In the genomic region with DNA sequence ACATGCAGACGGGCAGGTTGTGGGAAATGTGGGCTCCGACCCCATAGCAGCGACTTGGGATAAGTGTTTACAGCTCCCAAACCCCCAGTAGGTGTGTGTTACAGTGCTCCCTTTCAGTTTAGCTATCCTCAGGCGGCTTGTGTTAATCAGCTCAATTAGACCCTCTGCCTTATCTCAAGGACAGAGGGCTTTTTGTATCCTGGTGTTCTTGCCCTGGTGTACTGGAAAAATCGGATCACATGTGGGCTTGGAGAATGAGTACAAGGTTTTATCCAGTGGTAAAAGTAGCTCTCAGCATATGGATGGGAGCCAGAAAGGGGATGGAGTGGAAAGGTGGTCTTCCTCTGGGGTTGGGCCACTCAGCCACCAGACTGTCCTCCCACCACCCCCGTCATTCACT, we compare ENCODE assay signal across 33 cellular contexts.
"Had no signal": no experiment of that assay in that cellular context is flagged by ENCODE, and none has a peak within 500 bp of the region (broad histone marks: within the 10 kb centered on the region; RNA-seq: fewer than 3 reads in every experiment).

No MANE protein-coding gene starts in this region.

- H3K4me3 ChIP-seq: esophagus muscularis mucosa, gastroesophageal sphincter, heart right ventricle, hepatocyte had no signal

- ATAC-seq: activated naive CD4-positive, alpha-beta T cell treated with anti-CD3 and anti-CD28 coated beads, Interleukin-2, amount 50 U/mL, for 72 hours; activated T-cell treated with anti-CD3 and anti-CD28 coated beads, Interleukin-2, amount 50 U/mL, for 72 hours; effector memory CD8-positive, alpha-beta T cell; foreskin keratinocyte; gastroesophageal sphincter; heart right ventricle; WTC11 had no signal

- H3K79me2 ChIP-seq: hepatocyte had no signal

- H3K4me1 ChIP-seq: esophagus muscularis mucosa, foreskin keratinocyte, gastroesophageal sphincter, heart right ventricle had no signal

- H3K4me2 ChIP-seq: hepatocyte had no signal

- DNase-seq: activated CD4-positive, alpha-beta memory T cell treated with anti-CD3 and anti-CD28 coated beads, Interleukin-2, amount 10 ng/mL, durations not matched to agents 7 days and 5 days; activated CD4-positive, alpha-beta T cell treated with anti-CD3 and anti-CD28 coated beads for 1 hour; activated CD4-positive, alpha-beta T cell treated with anti-CD3 and anti-CD28 coated beads for 4 hours; activated CD4-positive, alpha-beta T cell treated with anti-CD3 and anti-CD28 coated beads, Interleukin-2, amount 10 ng/mL, durations not matched to agents 7 days and 5 days; activated CD4-positive, alpha-beta T cell treated with anti-CD3 and anti-CD28 coated beads, Interleukin-2, amount 50 U/mL, for 4 hours; activated CD8-positive, alpha-beta memory T cell treated with anti-CD3 and anti-CD28 coated beads, Interleukin-2, amount 50 U/mL, for 48 hours; activated gamma-delta T cell; activated naive CD4-positive, alpha-beta T cell; activated naive CD4-positive, alpha-beta T cell treated with anti-CD3 and anti-CD28 coated beads, Interleukin-2, amount 10 ng/mL, durations not matched to agents 7 days and 5 days; activated naive CD8-positive, alpha-beta T cell treated with anti-CD3 and anti-CD28 coated beads, Interleukin-2, amount 10 ng/mL, durations not matched to agents 7 days and 5 days; activated T-cell treated with anti-CD3 and anti-CD28 coated beads for 4 hours; activated T-cell treated with anti-CD3 and anti-CD28 coated beads, Interleukin-2, amount 50 U/mL, for 24 hours; activated T-cell treated with anti-CD3 and anti-CD28 coated beads, Interleukin-2, amount 50 U/mL, for 72 hours; anterior cingulate cortex; brain microvascular endothelial cell; caudate nucleus; cortex of kidney; dermis blood vessel endothelial cell; effector CD4-positive, alpha-beta T cell; effector memory CD8-positive, alpha-beta T cell; erythroblast; foreskin keratinocyte; heart right ventricle; T-helper 2 cell had no signal

- H2AFZ ChIP-seq: hepatocyte had no signal

- H3K36me3 ChIP-seq: brain microvascular endothelial cell, esophagus muscularis mucosa, gastroesophageal sphincter, heart right ventricle had no signal

- H3K27me3 ChIP-seq: brain microvascular endothelial cell, esophagus muscularis mucosa, foreskin keratinocyte, hepatocyte had no signal

- H3K9me3 ChIP-seq: esophagus muscularis mucosa, gastroesophageal sphincter, heart right ventricle had no signal

- H3K27ac ChIP-seq: brain microvascular endothelial cell, esophagus muscularis mucosa, foreskin keratinocyte, gastroesophageal sphincter, heart right ventricle, hepatocyte, VCaP had no signal

- FAIRE-seq: astrocyte, bronchial epithelial cell, colon had no signal
